In genomic region chr3:3200632-3201212, GRCh38 we compare ENCODE assay signal across 1 cellular context.
TF ChIP-seq lines count a peak whose summit lies in the region.

No MANE protein-coding gene starts in this region.

TF ChIP-seq in GM12878, 131 proteins besides CTCF, POLR2A, EP300 and RAD21 (continued from another document):
- TF ChIP-seq E2F8 (IDR thresholded peaks at IDR 0.05; ENCODE audit: low read depth, partially characterized antibody) (peak; percentile 23), PAX5 (IDR thresholded peaks at IDR 0.05; ENCODE audit: borderline replicate concordance, low read depth, low read length) (no peak), HDAC2 (IDR thresholded peaks at IDR 0.05) (no peak), ASH2L (IDR thresholded peaks at IDR 0.05; ENCODE audit: borderline replicate concordance, low read depth) (no peak), KAT2A (conservative IDR thresholded peaks at IDR 0.05; ENCODE audit: control insufficient read depth, low read depth, low read length) (no peak), TARDBP (IDR thresholded peaks at IDR 0.05; ENCODE audit: borderline replicate concordance) (no peak), IKZF1 (conservative IDR thresholded peaks at IDR 0.05) (no peak), NR2C2 (IDR thresholded peaks at IDR 0.05; ENCODE audit: borderline replicate concordance, control insufficient read depth, insufficient read length, low read depth) (no peak), ZNF207 (IDR thresholded peaks at IDR 0.05; ENCODE audit: borderline replicate concordance) (no peak), YBX1 (IDR thresholded peaks at IDR 0.05) (no peak)
